Comparison of ENCODE assay signal across 8 cellular contexts in the genomic region with DNA sequence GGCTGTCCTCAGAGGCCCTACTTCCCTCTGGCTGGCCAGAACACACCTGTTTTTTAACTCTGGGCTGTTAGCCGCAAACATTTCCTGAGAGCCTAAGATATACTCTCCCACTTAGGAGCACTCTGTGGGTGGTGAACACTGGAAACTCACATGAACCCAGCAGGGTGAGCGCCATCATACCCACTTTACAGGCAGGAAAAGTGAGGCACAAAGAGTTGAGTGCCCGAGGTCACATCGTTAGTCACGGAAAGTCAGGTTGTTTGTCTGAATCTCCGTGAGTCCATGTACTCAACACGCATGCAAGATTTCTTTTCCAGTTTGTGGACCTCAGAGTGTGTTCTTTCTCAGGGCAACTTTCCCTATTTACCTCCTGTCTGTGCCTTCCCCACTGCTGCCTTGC. TPM values are rescaled to one million over a fixed set of nuclear protein-coding genes. Genes with fewer than 3 reads are reported as not detected.
A peak's percentile ranks its signal among the peaks of the same experiment; 100 is the strongest.
DNase-seq lines count a peak whose midpoint lies in the region; ATAC-seq, FAIRE-seq and TF ChIP-seq lines count a peak whose summit lies in the region.
"Had no signal": no experiment of that assay in that cellular context is flagged by ENCODE, and none has a peak within 500 bp of the region (broad histone marks: within the 10 kb centered on the region; RNA-seq: fewer than 3 reads in every experiment).

No MANE protein-coding gene starts in this region.

- H3K79me2 ChIP-seq in smooth muscle cell (ENCODE audit: low read depth), result peaks cover 30% of the 10 kb centered on the region

- 93% methylated on average over 7 of the region's 7 CpGs for WGBS in esophagus muscularis mucosa
- over 99% methylated on average over 7 of the region's 7 CpGs for WGBS in smooth muscle cell (ENCODE audit: low lambda C conversion rate)

- intact Hi-C loops in esophagus muscularis mucosa (cut with DNase I), result loop anchor here (10.0 kb wide), 2 partner anchors 123 to 183 kb away; a partner anchor contains a TSS

- H3K4me2 ChIP-seq in smooth muscle cell, result peak overlapping the region; percentile 95

- H3K4me3 ChIP-seq in esophagus muscularis mucosa (peak overlapping the region in 3 of 4 donors; percentile 85 to 94 (median 93)), smooth muscle cell (no peak overlapping the region)

- TF ChIP-seq CTCF in RWPE1 (conservative IDR thresholded peaks at IDR 0.05; ENCODE audit: low read depth) (no peak), esophagus muscularis mucosa (IDR thresholded peaks at IDR 0.05) (no peak), smooth muscle cell (IDR thresholded peaks at IDR 0.05; ENCODE audit: borderline replicate concordance, insufficient read depth, poor library complexity, severe bottlenecking) (no peak)

- POLR2A ChIA-PET in RWPE1 (lab: Yijun Ruan, JAX; ENCODE audit: low non-redundant PET), result no interaction called here

- no peak for TF ChIP-seq POLR2A in GM12892 (IDR thresholded peaks at IDR 0.05; ENCODE audit: low read depth, low read length)
- no peak for TF ChIP-seq POLR2A in esophagus muscularis mucosa (IDR thresholded peaks at IDR 0.05; ENCODE audit: low read depth)

- no peak for TF ChIP-seq EP300 in esophagus muscularis mucosa (IDR thresholded peaks at IDR 0.05)

- no peaks in the 10 kb centered on the region for H3F3A ChIP-seq in smooth muscle cell (ENCODE audit: low read depth)

- H3K9ac ChIP-seq in smooth muscle cell (ENCODE audit: low read depth), result no peak overlapping the region

- no peaks in the 10 kb centered on the region for H3K9me3 ChIP-seq in esophagus muscularis mucosa
- H3K9me3 ChIP-seq in smooth muscle cell (replicated peaks; ENCODE audit: low read depth), result no peaks in the 10 kb centered on the region

- H4K20me1 ChIP-seq in smooth muscle cell (ENCODE audit: low read depth), result no peaks in the 10 kb centered on the region

- no peak overlapping the region for H2AFZ ChIP-seq in smooth muscle cell (ENCODE audit: low read depth)

- CTCF ChIA-PET in RWPE1 (lab: Yijun Ruan, JAX), result no interaction called here

- H3K27me3 ChIP-seq in esophagus muscularis mucosa (no peaks in the 10 kb centered on the region), smooth muscle cell (ENCODE audit: low read depth) (no peaks in the 10 kb centered on the region)

- H3K27ac ChIP-seq in RWPE1 (peak overlapping the region; percentile 97), esophagus muscularis mucosa (replicated peaks in 1 of 4) (peak overlapping the region; percentile 52 to 91 (median 87)), smooth muscle cell (ENCODE audit: low read depth) (no peak overlapping the region)

- H3K4me1 ChIP-seq in esophagus muscularis mucosa (peaks cover 30 to 46% (median 38%) of the 10 kb centered on the region in 4 donors), smooth muscle cell (ENCODE audit: low read depth) (peaks cover 15% of the 10 kb centered on the region)

- ATAC-seq in HG02852 (IDR thresholded peaks at IDR 0.05; ENCODE audit: unreplicated experiment) (no peak), GM19035 (IDR thresholded peaks at IDR 0.05; ENCODE audit: unreplicated experiment) (no peak), HG03045 (IDR thresholded peaks at IDR 0.05; ENCODE audit: unreplicated experiment) (no peak)

- peak; percentile 5 for FAIRE-seq in GM12892 (lab: Jason Lieb, UNC)

- DNase-seq in GM12892 (ENCODE audit: insufficient read length), result no peak
- DNase-seq in RWPE1 (ENCODE audit: low spot score), result no peak
- DNase-seq in esophagus muscularis mucosa (ENCODE audit: extremely low spot score), result no peak
- DNase-seq in smooth muscle cell (lab: John Stamatoyannopoulos, UW; ENCODE audit: unreplicated experiment), result no peak
- DNase-seq: NCI-H510A treated with DMSO at 0.1 percent for 48 hours had no signal

- H3K36me3 ChIP-seq in esophagus muscularis mucosa (peaks cover 31 to 48% (median 46%) of the 10 kb centered on the region in 4 donors), smooth muscle cell (ENCODE audit: low read depth) (no peaks in the 10 kb centered on the region)

RNA-seq across cellular contexts. Expression of a gene that starts 1.9 kb away (rescaled TPM):
- polyA plus RNA-seq in GM12892 (2012; ENCODE audit: missing spikeins), result 18.7 TPM
- total RNA-seq in esophagus muscularis mucosa (10 to 100 TPM in 3 of 4 donors, 1 to 10 TPM in 1; 9.9 to 13.1 (median 11.7) TPM), smooth muscle cell (23.6 and 23.8 TPM in 2 replicates)
- 43.7 and 50.4 TPM in 2 replicates for polyA plus RNA-seq in smooth muscle cell

RNA-seq across cellular contexts. Expression of a gene that starts 43.0 kb away (rescaled TPM):
- 12.7 TPM for polyA plus RNA-seq in GM12892 (2012; ENCODE audit: missing spikeins)
- total RNA-seq in esophagus muscularis mucosa (10 to 100 TPM; 12.1 to 24.9 (median 20.5) TPM), smooth muscle cell (4.7 and 7.4 TPM in 2 replicates)
- polyA plus RNA-seq in smooth muscle cell, result 2.0 and 5.7 TPM in 2 replicates
